In genomic region chr1:109509176-109510134, GRCh38 we compare ENCODE assay signal across 8 cellular contexts. TPM values are rescaled to one million over a fixed set of nuclear protein-coding genes. Genes with fewer than 3 reads are reported as not detected.
DNase-seq lines count a peak whose midpoint lies in the region; ATAC-seq and TF ChIP-seq lines count a peak whose summit lies in the region.

TSS of gene AMIGO1 (minus strand) at chr1:109509727. CDS start at chr1:109508912, 815 bp downstream.

- 0 to 4% (median 1%) methylated on average over 13 to 100 of the region's 100 CpGs for WGBS in heart left ventricle, 4 donors
- WGBS in prostate gland, result 1% methylated on average over 54 of the region's 100 CpGs

- H3K36me3 Mint-ChIP-seq in activated naive CD4-positive, alpha-beta T cell treated with anti-CD3 and anti-CD28 coated beads, Interleukin-2, amount 50 U/mL, for 72 hours, result peaks cover 0 to 10% of the 10 kb centered on the region in 2 donors

- no peaks in the 10 kb centered on the region for H3K36me3 ChIP-seq in SJSA1
- peaks cover 0 to 6% (median 0%) of the 10 kb centered on the region in 9 donors for H3K36me3 ChIP-seq in heart left ventricle
- H3K36me3 ChIP-seq in prostate gland, result no peaks in the 10 kb centered on the region

- H3K4me3 ChIP-seq in SJSA1, result peak within 1 kb of the TSS; percentile 64
- H3K4me3 ChIP-seq in heart left ventricle, result peak within 1 kb of the TSS; percentile 55 to 90 (median 70)
- peak within 1 kb of the TSS; percentile 73 for H3K4me3 ChIP-seq in prostate gland

- TF ChIP-seq POLR2A in heart left ventricle (IDR thresholded peaks at IDR 0.05), result no peak
- no peak for TF ChIP-seq POLR2A in prostate gland (IDR thresholded peaks at IDR 0.05)

- intact Hi-C loops in heart left ventricle (cut with DNase I), result no loop called here
- intact Hi-C loops in prostate gland (cut with DNase I), result no loop called here

- POLR2A ChIA-PET in GM10248 (lab: Yijun Ruan, JAX), result interaction anchor here (0.5 to 1.0 kb wide), 2 partner anchors 16 to 24 kb away, joined by 3 to 4 read pairs; no protein-coding TSS in a partner anchor

- CTCF ChIA-PET in GM10248 (lab: Yijun Ruan, JAX), result interaction anchor here (1.1 to 43.8 kb wide), 5 partner anchors 11 to 265 kb away, joined by 3 to 1898 read pairs (median 4); partner anchors contain the start of genes CYB561D1 and GPR61

- H3K9me3 Mint-ChIP-seq in activated naive CD4-positive, alpha-beta T cell treated with anti-CD3 and anti-CD28 coated beads, Interleukin-2, amount 50 U/mL, for 72 hours, result no peaks in the 10 kb centered on the region

- TF ChIP-seq CTCF in GM10248 (IDR thresholded peaks at IDR 0.05; ENCODE audit: control extremely low read depth, extremely low read depth, low read depth, missing control alignments) (no peak), heart left ventricle (IDR thresholded peaks at IDR 0.05) (no peak), prostate gland (IDR thresholded peaks at IDR 0.05) (peak in 1 of 4 experiments; percentile 4)

- DNase-seq in GM10248 (ENCODE audit: extremely low spot score), result peak; percentile 75
- DNase-seq in SJSA1 (ENCODE audit: low read depth in 1 of 2, low spot score in 2 of 2), result peak in 1 of 2 experiments; percentile 28
- DNase-seq in activated naive CD4-positive, alpha-beta T cell treated with anti-CD3 and anti-CD28 coated beads, Interleukin-2, amount 50 U/mL, for 72 hours (ENCODE audit: low spot score in 2 of 2), result peak in 1 of 2 donors; percentile 63
- DNase-seq in heart left ventricle, result peak in 4 of 5 donors; percentile 59 to 77 (median 67)
- peak; percentile 47 for DNase-seq in prostate gland (ENCODE audit: low spot score)
- no peak for DNase-seq in GDM1 (lab: John Stamatoyannopoulos, UW)

- H3K9me3 ChIP-seq in SJSA1 (replicated peaks) (no peaks in the 10 kb centered on the region; the same call in 1 of the 2 replicates), heart left ventricle (no peaks in the 10 kb centered on the region), prostate gland (no peaks in the 10 kb centered on the region)

- H3K4me1 ChIP-seq in SJSA1 (replicated peaks), result peaks cover 10% of the 10 kb centered on the region
- peaks cover 0 to 17% (median 7%) of the 10 kb centered on the region in 12 donors for H3K4me1 ChIP-seq in heart left ventricle
- no peaks in the 10 kb centered on the region for H3K4me1 ChIP-seq in prostate gland (replicated peaks)

- H3K27ac Mint-ChIP-seq in activated naive CD4-positive, alpha-beta T cell treated with anti-CD3 and anti-CD28 coated beads, Interleukin-2, amount 50 U/mL, for 72 hours, result peak within 1 kb of the TSS; percentile 26 to 74

- ATAC-seq in HG03442 (IDR thresholded peaks at IDR 0.05; ENCODE audit: unreplicated experiment) (peak; percentile 43), heart left ventricle (peak; percentile 27 to 89 (median 80)), GM21576 (IDR thresholded peaks at IDR 0.05; ENCODE audit: unreplicated experiment) (no peak)
- peak; percentile 62 to 70 for ATAC-seq in activated naive CD4-positive, alpha-beta T cell treated with anti-CD3 and anti-CD28 coated beads, Interleukin-2, amount 50 U/mL, for 72 hours

- H3K27me3 ChIP-seq in SJSA1 (replicated peaks) (peaks cover 26% of the 10 kb centered on the region), heart left ventricle (no peaks in the 10 kb centered on the region), prostate gland (replicated peaks; ENCODE audit: insufficient read depth) (no peaks in the 10 kb centered on the region)

- no peak within 1 kb of the TSS for H3K27ac ChIP-seq in SJSA1
- H3K27ac ChIP-seq in heart left ventricle, result peak within 1 kb of the TSS in 11 of 12 donors; percentile 40 to 76 (median 56)
- H3K27ac ChIP-seq in prostate gland, result peak within 1 kb of the TSS; percentile 50 to 51

RNA-seq across cellular contexts. Expression of gene AMIGO1, which starts in this region (rescaled TPM):
- 0.41 and 0.55 TPM in 2 replicates for total RNA-seq in SJSA1 (2014; rRNA removed; shearing (Covaris generic))
- total RNA-seq in activated naive CD4-positive, alpha-beta T cell treated with anti-CD3 and anti-CD28 coated beads, Interleukin-2, amount 50 U/mL, for 72 hours, result 1 to 10 TPM in 1 of 2 donors, under 1 TPM in 1; 0.97 to 1.3 TPM
- total RNA-seq in heart left ventricle, result 10 to 100 TPM in 8 of 9 donors, 1 to 10 TPM in 1; 9.9 to 19.1 (median 14.9) TPM
- 1 to 10 TPM; 4.6 to 6.2 TPM for polyA plus RNA-seq in heart left ventricle
- 10 to 100 TPM in 1 of 2 donors, 1 to 10 TPM in 1; 9.5 to 13.2 TPM for total RNA-seq in prostate gland
